Comparison of ENCODE assay signal across 1 cellular context in genomic region chr11:103109818-103110388, GRCh38.
TF ChIP-seq lines count a peak whose summit lies in the region.

No MANE protein-coding gene starts in this region.

TF ChIP-seq in HepG2, 621 proteins besides CTCF, POLR2A, EP300 and RAD21:
- TF ChIP-seq SMARCC2 (IDR thresholded peaks at IDR 0.05) (no peak), ZNF713 (CRISPR knock-in tag; IDR thresholded peaks at IDR 0.05) (no peak), MBD4 (IDR thresholded peaks at IDR 0.05; ENCODE audit: borderline replicate concordance, low read length) (no peak), ZNF180 (CRISPR knock-in tag; IDR thresholded peaks at IDR 0.05; ENCODE audit: borderline replicate concordance, low read depth) (no peak), ZNF432 (CRISPR knock-in tag; IDR thresholded peaks at IDR 0.05; ENCODE audit: borderline replicate concordance) (no peak), ZNF326 (CRISPR knock-in tag; IDR thresholded peaks at IDR 0.05; ENCODE audit: borderline replicate concordance) (no peak), THAP11 (CRISPR knock-in tag; IDR thresholded peaks at IDR 0.05) (no peak), HMG20B (CRISPR knock-in tag; conservative IDR thresholded peaks at IDR 0.05) (no peak), SUZ12 (IDR thresholded peaks at IDR 0.05; ENCODE audit: low read depth, low read length) (no peak), CAMTA2 (CRISPR knock-in tag; IDR thresholded peaks at IDR 0.05; ENCODE audit: borderline replicate concordance) (no peak), HOXD1 (CRISPR knock-in tag; IDR thresholded peaks at IDR 0.05) (no peak), NAIF1 (CRISPR knock-in tag; IDR thresholded peaks at IDR 0.05; ENCODE audit: borderline replicate concordance) (no peak)
- TF ChIP-seq, protein P1, sequence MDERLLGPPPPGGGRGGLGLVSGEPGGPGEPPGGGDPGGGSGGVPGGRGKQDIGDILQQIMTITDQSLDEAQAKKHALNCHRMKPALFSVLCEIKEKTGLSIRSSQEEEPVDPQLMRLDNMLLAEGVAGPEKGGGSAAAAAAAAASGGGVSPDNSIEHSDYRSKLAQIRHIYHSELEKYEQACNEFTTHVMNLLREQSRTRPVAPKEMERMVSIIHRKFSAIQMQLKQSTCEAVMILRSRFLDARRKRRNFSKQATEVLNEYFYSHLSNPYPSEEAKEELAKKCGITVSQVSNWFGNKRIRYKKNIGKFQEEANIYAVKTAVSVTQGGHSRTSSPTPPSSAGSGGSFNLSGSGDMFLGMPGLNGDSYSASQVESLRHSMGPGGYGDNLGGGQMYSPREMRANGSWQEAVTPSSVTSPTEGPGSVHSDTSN (CRISPR knock-in tag; IDR thresholded peaks at IDR 0.05) = no peak
- TF ChIP-seq, protein P2, sequence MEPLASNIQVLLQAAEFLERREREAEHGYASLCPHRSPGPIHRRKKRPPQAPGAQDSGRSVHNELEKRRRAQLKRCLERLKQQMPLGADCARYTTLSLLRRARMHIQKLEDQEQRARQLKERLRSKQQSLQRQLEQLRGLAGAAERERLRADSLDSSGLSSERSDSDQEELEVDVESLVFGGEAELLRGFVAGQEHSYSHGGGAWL (CRISPR knock-in tag; IDR thresholded peaks at IDR 0.05) = no peak
